ENCODE assay signal across 30 cellular contexts in genomic region chr19:18211683-18212082, GRCh38. TPM values are rescaled to one million over a fixed set of nuclear protein-coding genes. Genes with fewer than 3 reads are reported as not detected.
"Had no signal": no experiment of that assay in that cellular context is flagged by ENCODE, and none has a peak within 500 bp of the region (broad histone marks: within the 10 kb centered on the region; RNA-seq: fewer than 3 reads in every experiment).

No MANE protein-coding gene starts in this region.

- H3K9me3 Mint-ChIP-seq: activated CD4-positive, alpha-beta memory T cell treated with anti-CD3 and anti-CD28 coated beads, Interleukin-2, amount 10 ng/mL, durations not matched to agents 7 days and 5 days; activated CD4-positive, alpha-beta T cell treated with anti-CD3 and anti-CD28 coated beads, Interleukin-2, amount 10 ng/mL, durations not matched to agents 7 days and 5 days; activated T-cell treated with anti-CD3 and anti-CD28 coated beads, Interleukin-2, amount 50 U/mL, for 24 hours; activated T-helper 17 cell treated with anti-CD3 and anti-CD28 coated beads, Interleukin-2, amount 50 U/mL, for 72 hours; effector memory CD8-positive, alpha-beta T cell; nephron; WTC11 had no signal

- DNase-seq: activated CD4-positive, alpha-beta memory T cell treated with anti-CD3 and anti-CD28 coated beads, Interleukin-2, amount 10 ng/mL, durations not matched to agents 7 days and 5 days; activated CD4-positive, alpha-beta T cell treated with anti-CD3 and anti-CD28 coated beads for 1 hour; activated CD4-positive, alpha-beta T cell treated with anti-CD3 and anti-CD28 coated beads, Interleukin-2, amount 10 ng/mL, durations not matched to agents 7 days and 5 days; activated CD8-positive, alpha-beta memory T cell treated with anti-CD3 and anti-CD28 coated beads, Interleukin-2, amount 50 U/mL, for 48 hours; activated gamma-delta T cell treated with Interleukin-2 at 50 U/mL for 16 hours; activated naive CD4-positive, alpha-beta T cell treated with anti-CD3 and anti-CD28 coated beads, Interleukin-2, amount 50 U/mL, for 16 hours; activated T-cell treated with anti-CD3 and anti-CD28 coated beads, Interleukin-2, amount 50 U/mL, for 24 hours; amygdala; caudate nucleus; cortex of kidney; effector memory CD8-positive, alpha-beta T cell; erythroblast; islet precursor cell; left ventricle myocardium inferior; mesendoderm; ovary; right lobe of liver; stimulated activated CD4-positive, alpha-beta T cell treated with anti-CD3 and anti-CD28 coated beads, Interleukin-2, amount 100 ng/mL, for 48 hours; stimulated activated naive CD4-positive, alpha-beta T cell treated with Interleukin-2 at 50 U/mL for 16 hours; T-helper 2 cell had no signal

- ATAC-seq: activated T-helper 17 cell treated with anti-CD3 and anti-CD28 coated beads, Interleukin-2, amount 50 U/mL, for 72 hours; effector memory CD8-positive, alpha-beta T cell; gastroesophageal sphincter; WTC11 had no signal

- H3K9me3 ChIP-seq: gastroesophageal sphincter, left ventricle myocardium inferior, neutrophil, ovary, right lobe of liver, tibial nerve had no signal

- H3K27ac ChIP-seq: gastroesophageal sphincter, hepatocyte, left ventricle myocardium inferior, neutrophil, ovary, right lobe of liver, tibial nerve had no signal

- H3K36me3 Mint-ChIP-seq: WTC11 had no signal

- H3K4me3 ChIP-seq: gastroesophageal sphincter, hepatocyte, left ventricle myocardium inferior, lung, ovary, right lobe of liver, tibial nerve had no signal

- H3K27ac Mint-ChIP-seq: activated CD4-positive, alpha-beta T cell treated with anti-CD3 and anti-CD28 coated beads, Interleukin-2, amount 10 ng/mL, durations not matched to agents 7 days and 5 days; activated T-cell treated with anti-CD3 and anti-CD28 coated beads, Interleukin-2, amount 50 U/mL, for 24 hours; activated T-helper 17 cell treated with anti-CD3 and anti-CD28 coated beads, Interleukin-2, amount 50 U/mL, for 72 hours; effector memory CD8-positive, alpha-beta T cell; nephron; progenitor cell of endocrine pancreas had no signal

- H3K79me2 ChIP-seq: hepatocyte had no signal

- H3K4me3 Mint-ChIP-seq: activated CD4-positive, alpha-beta memory T cell treated with anti-CD3 and anti-CD28 coated beads, Interleukin-2, amount 10 ng/mL, durations not matched to agents 7 days and 5 days; activated CD4-positive, alpha-beta T cell treated with anti-CD3 and anti-CD28 coated beads, Interleukin-2, amount 10 ng/mL, durations not matched to agents 7 days and 5 days; activated T-cell treated with anti-CD3 and anti-CD28 coated beads, Interleukin-2, amount 50 U/mL, for 24 hours; activated T-helper 17 cell treated with anti-CD3 and anti-CD28 coated beads, Interleukin-2, amount 50 U/mL, for 72 hours; effector memory CD8-positive, alpha-beta T cell; nephron; WTC11 had no signal

- H3K4me1 ChIP-seq: right lobe of liver had no signal

- H3K36me3 ChIP-seq: gastroesophageal sphincter, left ventricle myocardium inferior, neutrophil, ovary, right lobe of liver, tibial nerve had no signal

- H3K4me2 ChIP-seq: hepatocyte had no signal

- H2AFZ ChIP-seq: hepatocyte had no signal

- H3K27me3 ChIP-seq: hepatocyte, ovary, right lobe of liver had no signal

RNA-seq across cellular contexts. Expression of gene PDE4C, which starts 14.6 kb away (rescaled TPM):
- total RNA-seq: mononuclear cell had no signal

RNA-seq across cellular contexts. Expression of gene IFI30, which starts 38.1 kb away (rescaled TPM):
- total RNA-seq: progenitor cell of endocrine pancreas had no signal
